Comparison of ENCODE assay signal across 8 cellular contexts in genomic region chr2:20509766-20510490, GRCh38.
DNase-seq lines count a peak whose midpoint lies in the region; ATAC-seq, FAIRE-seq and TF ChIP-seq lines count a peak whose summit lies in the region.

No MANE protein-coding gene starts in this region.

- TF ChIP-seq RAD21 in Ishikawa (IDR thresholded peaks at IDR 0.05; ENCODE audit: low read depth): no peak

- H3K4me3 ChIP-seq in kidney (ENCODE audit: low read length in 2 of 2): peak overlapping the region in 1 of 2 donors; percentile 25

- no peaks in the 10 kb centered on the region for H3K9me3 ChIP-seq in kidney (ENCODE audit: control insufficient read depth in 1 of 2, low read length in 2 of 2)

- H3K27ac ChIP-seq in C4-2B (peak overlapping the region; percentile 35), kidney (ENCODE audit: low read depth in 2 of 2, low read length in 2 of 2) (peak overlapping the region; percentile 18 to 65)

- no peak for FAIRE-seq in kidney (lab: Jason Lieb, UNC)
- no peak for FAIRE-seq in GM12891 (lab: Jason Lieb, UNC)

- TF ChIP-seq CTCF in C4-2B (conservative IDR thresholded peaks at IDR 0.05): no peak
- TF ChIP-seq CTCF in kidney (IDR thresholded peaks at IDR 0.05; ENCODE audit: borderline replicate concordance, extremely low read depth, insufficient read depth): no peak

- peaks cover 17 to 23% of the 10 kb centered on the region in 2 donors for H3K4me1 ChIP-seq in kidney (ENCODE audit: control insufficient read depth in 1 of 2, insufficient read depth in 1 of 2, low read depth in 1 of 2, low read length in 2 of 2)

- ATAC-seq in GM21825 (IDR thresholded peaks at IDR 0.05; ENCODE audit: unreplicated experiment) (no peak), HG03135 (IDR thresholded peaks at IDR 0.05; ENCODE audit: unreplicated experiment) (no peak)

- TF ChIP-seq EP300 in Ishikawa (IDR thresholded peaks at IDR 0.05; ENCODE audit: borderline replicate concordance): no peak

- intact Hi-C loops in kidney (cut with DNase I): no loop called here

- in situ Hi-C loops in SK-MEL-5 (cut with HindIII; ENCODE audit: low pct_unique_long_range_greater_than_20kb, low sequenced_read_pairs) (no loop called here), KBM-7 (cut with MboI; ENCODE audit: low pct_unique_long_range_greater_than_20kb, low sequenced_read_pairs) (no loop called here)

- TF ChIP-seq POLR2A in GM12891 (IDR thresholded peaks at IDR 0.05; ENCODE audit: low read depth, low read length): no peak

- H3K36me3 ChIP-seq in kidney (ENCODE audit: control insufficient read depth in 1 of 2, insufficient read depth in 2 of 2, low read length in 2 of 2): no peaks in the 10 kb centered on the region

- peak; percentile 16 for DNase-seq in SK-MEL-5 (ENCODE audit: low read depth, low spot score)
- DNase-seq in kidney: peak; percentile 89
- DNase-seq in GM12891 (ENCODE audit: insufficient read length, low spot score): no peak
- no peak for DNase-seq in KBM-7

- H3K9ac ChIP-seq in kidney (ENCODE audit: low read length in 2 of 2): peak overlapping the region in 1 of 2 donors; percentile 8

TF ChIP-seq in Ishikawa, 13 proteins besides CTCF, POLR2A, EP300 and RAD21:
- no peak for TF ChIP-seq EGR1 (IDR thresholded peaks at IDR 0.05)
- no peak for TF ChIP-seq CEBPB (IDR thresholded peaks at IDR 0.05)
- TF ChIP-seq MAX (IDR thresholded peaks at IDR 0.05): peak; percentile 30; the same call in 1 of the 2 replicates
- TF ChIP-seq USF1 (IDR thresholded peaks at IDR 0.05): peak; percentile 96
- no peak for TF ChIP-seq TCF12 (IDR thresholded peaks at IDR 0.05; ENCODE audit: low read depth)
- no peak for TF ChIP-seq TEAD4 (IDR thresholded peaks at IDR 0.05)
- TF ChIP-seq TAF1 (IDR thresholded peaks at IDR 0.05; ENCODE audit: low read depth): no peak
- TF ChIP-seq NFIC (IDR thresholded peaks at IDR 0.05): no peak
- TF ChIP-seq FOXM1 (IDR thresholded peaks at IDR 0.05; ENCODE audit: borderline replicate concordance, low read depth): no peak
- no peak for TF ChIP-seq REST (IDR thresholded peaks at IDR 0.05; ENCODE audit: low read depth)

TF ChIP-seq in GM12891, 5 proteins besides CTCF, POLR2A, EP300 and RAD21:
- TF ChIP-seq PAX5 (IDR thresholded peaks at IDR 0.05; ENCODE audit: insufficient read depth, low read length, severe bottlenecking) (no peak), POU2F2 (IDR thresholded peaks at IDR 0.05; ENCODE audit: low read depth, low read length) (no peak), SPI1 (IDR thresholded peaks at IDR 0.05; ENCODE audit: low read depth, low read length) (no peak), POLR2AphosphoS5 (IDR thresholded peaks at IDR 0.05; ENCODE audit: low read depth, low read length) (no peak), TAF1 (IDR thresholded peaks at IDR 0.05; ENCODE audit: low read depth, low read length) (no peak)

Comparison
In these comparisons a context has a peak if more than half of its experiments do, and no peak if none do; other contexts are left out.
1. DNase-seq: peak in SK-MEL-5 (single experiment) and kidney (single experiment); none in GM12891 (single experiment) and KBM-7 (single experiment).